Comparison of ENCODE assay signal across 7 cellular contexts in genomic region chr17:63998050-63998720, GRCh38. TPM values are rescaled to one million over a fixed set of nuclear protein-coding genes. Genes with fewer than 3 reads are reported as not detected.
A peak's percentile ranks its signal among the peaks of the same experiment; 100 is the strongest.
DNase-seq lines count a peak whose midpoint lies in the region; ATAC-seq and TF ChIP-seq lines count a peak whose summit lies in the region.

Gene PRR29 (plus strand): TSS chr17:63998351. CDS start chr17:63998365, 14 bp downstream.

- WGBS in heart right ventricle, 2 donors: 1% methylated on average over 43 of the region's 43 CpGs
- 1% methylated on average over 43 of the region's 43 CpGs for WGBS in urinary bladder

- H3K27me3 Mint-ChIP-seq in activated naive CD4-positive, alpha-beta T cell treated with anti-CD3 and anti-CD28 coated beads, Interleukin-2, amount 50 U/mL, for 24 hours: no peaks in the 10 kb centered on the region
- peaks cover 46% of the 10 kb centered on the region for H3K27me3 Mint-ChIP-seq in progenitor cell of endocrine pancreas

- DNase-seq in Jurkat, Clone E6-1 (ENCODE audit: low read depth, low spot score): peak; percentile 63
- peak; percentile 72 to 77 for DNase-seq in heart right ventricle
- peak; percentile 70 for DNase-seq in progenitor cell of endocrine pancreas (ENCODE audit: low spot score, unreplicated experiment)

- H3K4me3 Mint-ChIP-seq in activated naive CD4-positive, alpha-beta T cell treated with anti-CD3 and anti-CD28 coated beads, Interleukin-2, amount 50 U/mL, for 24 hours: peak within 1 kb of the TSS; percentile 86
- peak within 1 kb of the TSS; percentile 88 for H3K4me3 Mint-ChIP-seq in progenitor cell of endocrine pancreas (ENCODE audit: low read depth)

- H3K4me1 ChIP-seq in heart right ventricle: peaks cover 4 to 60% (median 45%) of the 10 kb centered on the region in 9 donors
- H3K4me1 ChIP-seq in urinary bladder (ENCODE audit: insufficient read depth): no peaks in the 10 kb centered on the region

- no peaks in the 10 kb centered on the region for H3K9me3 Mint-ChIP-seq in activated naive CD4-positive, alpha-beta T cell treated with anti-CD3 and anti-CD28 coated beads, Interleukin-2, amount 50 U/mL, for 24 hours
- no peaks in the 10 kb centered on the region for H3K9me3 Mint-ChIP-seq in progenitor cell of endocrine pancreas (ENCODE audit: low read depth)

- intact Hi-C loops in heart right ventricle (cut with DNase I): no loop called here

- H3K27me3 ChIP-seq in heart right ventricle: peaks cover 5 to 36% (median 23%) of the 10 kb centered on the region in 7 donors

- TF ChIP-seq CTCF in heart right ventricle (IDR thresholded peaks at IDR 0.05): no peak
- TF ChIP-seq CTCF in progenitor cell of endocrine pancreas (IDR thresholded peaks at IDR 0.05; ENCODE audit: unreplicated experiment): no peak

- H3K36me3 ChIP-seq in heart right ventricle (peaks cover 0 to 11% (median 0%) of the 10 kb centered on the region in 9 donors), urinary bladder (ENCODE audit: insufficient read depth) (no peaks in the 10 kb centered on the region)

- H3K27ac ChIP-seq in heart right ventricle (peak within 1 kb of the TSS; percentile 36 to 81 (median 70)), urinary bladder (ENCODE audit: low read depth) (no peak within 1 kb of the TSS)

- H3K27ac Mint-ChIP-seq in activated naive CD4-positive, alpha-beta T cell treated with anti-CD3 and anti-CD28 coated beads, Interleukin-2, amount 50 U/mL, for 24 hours: peak within 1 kb of the TSS; percentile 72
- H3K27ac Mint-ChIP-seq in progenitor cell of endocrine pancreas: no peak within 1 kb of the TSS

- no peaks in the 10 kb centered on the region for H3K36me3 Mint-ChIP-seq in activated naive CD4-positive, alpha-beta T cell treated with anti-CD3 and anti-CD28 coated beads, Interleukin-2, amount 50 U/mL, for 24 hours
- H3K36me3 Mint-ChIP-seq in progenitor cell of endocrine pancreas (ENCODE audit: insufficient read depth): no peaks in the 10 kb centered on the region

- no peaks in the 10 kb centered on the region for H3K9me3 ChIP-seq in heart right ventricle

- H3K4me1 Mint-ChIP-seq in activated naive CD4-positive, alpha-beta T cell treated with anti-CD3 and anti-CD28 coated beads, Interleukin-2, amount 50 U/mL, for 24 hours: peaks cover 38% of the 10 kb centered on the region
- H3K4me1 Mint-ChIP-seq in progenitor cell of endocrine pancreas (ENCODE audit: low read depth): peaks cover 1% of the 10 kb centered on the region

- H3K4me3 ChIP-seq in Jurkat, Clone E6-1 (ENCODE audit: low read length): peak within 1 kb of the TSS; percentile 69
- H3K4me3 ChIP-seq in heart right ventricle (peak within 1 kb of the TSS; percentile 41 to 71 (median 63)), urinary bladder (ENCODE audit: low read depth, low read length) (peak within 1 kb of the TSS; percentile 49)

- peak; percentile 56 for ATAC-seq in GM18868 (IDR thresholded peaks at IDR 0.05; ENCODE audit: unreplicated experiment)
- peak; percentile 95 for ATAC-seq in SK-N-SH treated with all-trans-retinoic acid at 6 μM for 48 hours
- peak; percentile 53 to 67 (median 58) for ATAC-seq in heart right ventricle

TF ChIP-seq in SK-N-SH treated with all-trans-retinoic acid at 6 μM for 48 hours, 23 proteins besides CTCF, POLR2A, EP300 and RAD21:
- TF ChIP-seq ZNF565 (CRISPR knock-in tag; conservative IDR thresholded peaks at IDR 0.05; ENCODE audit: low read depth) (no peak), ESRRG (CRISPR knock-in tag; IDR thresholded peaks at IDR 0.05) (no peak), ZNF70 (CRISPR knock-in tag; IDR thresholded peaks at IDR 0.05) (peak; percentile 27; the same call in 1 of the 2 replicates)
- TF ChIP-seq, protein P1, sequence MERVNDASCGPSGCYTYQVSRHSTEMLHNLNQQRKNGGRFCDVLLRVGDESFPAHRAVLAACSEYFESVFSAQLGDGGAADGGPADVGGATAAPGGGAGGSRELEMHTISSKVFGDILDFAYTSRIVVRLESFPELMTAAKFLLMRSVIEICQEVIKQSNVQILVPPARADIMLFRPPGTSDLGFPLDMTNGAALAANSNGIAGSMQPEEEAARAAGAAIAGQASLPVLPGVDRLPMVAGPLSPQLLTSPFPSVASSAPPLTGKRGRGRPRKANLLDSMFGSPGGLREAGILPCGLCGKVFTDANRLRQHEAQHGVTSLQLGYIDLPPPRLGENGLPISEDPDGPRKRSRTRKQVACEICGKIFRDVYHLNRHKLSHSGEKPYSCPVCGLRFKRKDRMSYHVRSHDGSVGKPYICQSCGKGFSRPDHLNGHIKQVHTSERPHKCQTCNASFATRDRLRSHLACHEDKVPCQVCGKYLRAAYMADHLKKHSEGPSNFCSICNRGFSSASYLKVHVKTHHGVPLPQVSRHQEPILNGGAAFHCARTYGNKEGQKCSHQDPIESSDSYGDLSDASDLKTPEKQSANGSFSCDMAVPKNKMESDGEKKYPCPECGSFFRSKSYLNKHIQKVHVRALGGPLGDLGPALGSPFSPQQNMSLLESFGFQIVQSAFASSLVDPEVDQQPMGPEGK (CRISPR knock-in tag; IDR thresholded peaks at IDR 0.05; ENCODE audit: borderline replicate concordance): peak; percentile 58; the same call in 1 of the 2 replicates

RNA-seq across cellular contexts. Expression of gene PRR29, which starts in this region (rescaled TPM):
- polyA plus RNA-seq in Jurkat, Clone E6-1 (2012; ENCODE audit: insufficient read depth, insufficient read length): 6.0 TPM
- total RNA-seq in heart right ventricle: under 1 TPM in 6 of 10 donors, not detected in 4; 0.21 to 0.44 (median 0.29) TPM
- under 1 TPM; 0.29 to 0.66 TPM for polyA plus RNA-seq in heart right ventricle
- total RNA-seq in progenitor cell of endocrine pancreas: 2.8 and 3.7 TPM in 2 replicates
- total RNA-seq in urinary bladder: 0.42 TPM
- 0.34 TPM for polyA plus RNA-seq in urinary bladder

Comparison
In these comparisons a context has a peak if more than half of its experiments do, and no peak if none do; other contexts are left out.
1. Peak in DNase-seq, ATAC-seq, H3K4me3 ChIP-seq and H3K27ac ChIP-seq in heart right ventricle; RNA of the gene not detected or under 1 TPM.